Comparison of ENCODE assay signal across 14 cellular contexts in genomic region chr18:21264651-21265050, GRCh38. TPM values are rescaled to one million over a fixed set of nuclear protein-coding genes. Genes with fewer than 3 reads are reported as not detected.
DNase-seq lines count a peak whose midpoint lies in the region; ATAC-seq and TF ChIP-seq lines count a peak whose summit lies in the region.
"Had no signal": no experiment of that assay in that cellular context is flagged by ENCODE, and none has a peak within 500 bp of the region (broad histone marks: within the 10 kb centered on the region; RNA-seq: fewer than 3 reads in every experiment).

No MANE protein-coding gene starts in this region.

- H3K4me3 ChIP-seq in PC-3 (ENCODE audit: low read length) (no peak overlapping the region), fibroblast of pulmonary artery (replicated peaks; ENCODE audit: low read depth, low read length) (no peak overlapping the region), neural cell (ENCODE audit: low read length) (peak overlapping the region; percentile 22), upper lobe of left lung (no peak overlapping the region)

- CTCF ChIA-PET in PC-3 (lab: Charles Lee) = interaction anchor here (0.7 kb wide), 1 partner anchor 64 kb away, joined by 4 read pairs; no protein-coding TSS in a partner anchor

- 38 to 87% methylated on average over 2 of the region's 2 CpGs for WGBS in upper lobe of left lung, 2 donors

- H3K4me1 ChIP-seq in PC-3 (ENCODE audit: insufficient read depth, low read length) (peaks cover 15% of the 10 kb centered on the region; the same call in 1 of the 2 replicates), upper lobe of left lung (no peaks in the 10 kb centered on the region)

- H3K9me3 ChIP-seq in PC-3 (ENCODE audit: low read length) (no peaks in the 10 kb centered on the region), neural cell (ENCODE audit: low read length) (no peaks in the 10 kb centered on the region), upper lobe of left lung (no peaks in the 10 kb centered on the region)

- no peak for TF ChIP-seq EP300 in neural cell (conservative IDR thresholded peaks at IDR 0.05; ENCODE audit: poor library complexity, severe bottlenecking)
- TF ChIP-seq EP300 in upper lobe of left lung (IDR thresholded peaks at IDR 0.05) = no peak

- H3K36me3 ChIP-seq in PC-3 (ENCODE audit: low read depth, low read length) (no peaks in the 10 kb centered on the region), neural cell (ENCODE audit: insufficient read depth, low read length) (no peaks in the 10 kb centered on the region), upper lobe of left lung (no peaks in the 10 kb centered on the region)

- H3K4me2 ChIP-seq in PC-3 (ENCODE audit: low read length) (no peak overlapping the region), neural cell (ENCODE audit: low read length) (no peak overlapping the region)

- H3K27me3 ChIP-seq in PC-3 (ENCODE audit: low read length) (no peaks in the 10 kb centered on the region), neural cell (ENCODE audit: insufficient read depth, low read depth, low read length) (no peaks in the 10 kb centered on the region), upper lobe of left lung (no peaks in the 10 kb centered on the region)

- no peak for TF ChIP-seq CTCF in PC-3 (conservative IDR thresholded peaks at IDR 0.05; ENCODE audit: low read depth, low read length)
- no peak for TF ChIP-seq CTCF in fibroblast of pulmonary artery (IDR thresholded peaks at IDR 0.05; ENCODE audit: low read length, missing control alignments)
- TF ChIP-seq CTCF in neural cell (IDR thresholded peaks at IDR 0.05; ENCODE audit: poor library complexity, severe bottlenecking) = no peak
- TF ChIP-seq CTCF in upper lobe of left lung (IDR thresholded peaks at IDR 0.05) = no peak

- no peak for TF ChIP-seq RAD21 in neural cell (conservative IDR thresholded peaks at IDR 0.05)

- POLR2A ChIA-PET in PC-3 (lab: Charles Lee; ENCODE audit: unreplicated experiment) = no interaction called here

- H4K20me1 ChIP-seq in PC-3 (ENCODE audit: low read length) (no peaks in the 10 kb centered on the region), neural cell (ENCODE audit: insufficient read depth) (no peaks in the 10 kb centered on the region)

- H2AFZ ChIP-seq in PC-3 (ENCODE audit: low read length) = no peak overlapping the region
- no peak overlapping the region for H2AFZ ChIP-seq in neural cell (ENCODE audit: low read depth, low read length)

- H3K27ac ChIP-seq in PC-3 (ENCODE audit: low read length) = no peak overlapping the region
- no peak overlapping the region for H3K27ac ChIP-seq in neural cell (ENCODE audit: low read length)
- H3K27ac ChIP-seq in upper lobe of left lung = no peak overlapping the region

- no peak for TF ChIP-seq POLR2A in upper lobe of left lung (IDR thresholded peaks at IDR 0.05)

- peak; percentile 57; the same call in 1 of the 2 replicates for ATAC-seq in PC-3
- ATAC-seq in GM21381 (IDR thresholded peaks at IDR 0.05; ENCODE audit: unreplicated experiment) = no peak
- no peak for ATAC-seq in HG02870 (IDR thresholded peaks at IDR 0.05; ENCODE audit: unreplicated experiment)
- no peak for ATAC-seq in upper lobe of left lung (ENCODE audit: low FRiP score in 2 of 2)

- H3K9ac ChIP-seq in PC-3 (ENCODE audit: low read length) = no peak overlapping the region
- H3K9ac ChIP-seq in neural cell (ENCODE audit: low read length) = no peak overlapping the region

- intact Hi-C loops in PC-3 (cut with micrococcal nuclease) = no loop called here

- H3K9me2 ChIP-seq in PC-3 (replicated peaks; ENCODE audit: low read length) (no peaks in the 10 kb centered on the region), neural cell (ENCODE audit: insufficient read depth, low read length) (no peaks in the 10 kb centered on the region)

- BruUV-seq in PC-3 (replicated peaks; lab: Mats Ljungman, UMichigan) = no TSS peak

- H3K79me2 ChIP-seq in PC-3 (ENCODE audit: low read length) (peaks cover 8% of the 10 kb centered on the region; the same call in 1 of the 2 replicates), neural cell (replicated peaks; ENCODE audit: insufficient read depth, low read length) (peaks cover 18% of the 10 kb centered on the region)

- DNase-seq in ELF-1 (ENCODE audit: low read depth, low spot score) (peak; percentile 71), PC-3 (peak; percentile 38), fibroblast of pulmonary artery (ENCODE audit: low read depth) (peak; percentile 47), HPDE6-E6E7 (ENCODE audit: extremely low spot score) (no peak), upper lobe of left lung (no peak)
- DNase-seq: activated CD4-positive, alpha-beta T cell treated with anti-CD3 and anti-CD28 coated beads, Interleukin-2, amount 50 U/mL, for 4 hours; C1 segment of cervical spinal cord; naive B cell; NCI-H187; T-helper 1 cell had no signal

- H3F3A ChIP-seq in PC-3 (ENCODE audit: low read length, unreplicated experiment) (no peaks in the 10 kb centered on the region), neural cell (ENCODE audit: insufficient read depth, low read length, poor library complexity, severe bottlenecking) (no peaks in the 10 kb centered on the region)

TF ChIP-seq in neural cell, 6 proteins besides CTCF, POLR2A, EP300 and RAD21:
- TF ChIP-seq EZH2 (IDR thresholded peaks at IDR 0.05; ENCODE audit: borderline replicate concordance, insufficient read depth, low read length, poor library complexity, severe bottlenecking) (no peak), MXI1 (conservative IDR thresholded peaks at IDR 0.05; ENCODE audit: poor library complexity, severe bottlenecking) (no peak), TAF1 (IDR thresholded peaks at IDR 0.05; ENCODE audit: low read depth) (no peak), POLR2AphosphoS5 (IDR thresholded peaks at IDR 0.05) (no peak), SMC3 (conservative IDR thresholded peaks at IDR 0.05; ENCODE audit: poor library complexity) (no peak), REST (IDR thresholded peaks at IDR 0.05; ENCODE audit: borderline replicate concordance) (no peak)

RNA-seq across cellular contexts. Expression of gene GREB1L, which starts 22.6 kb away (rescaled TPM):
- total RNA-seq in PC-3 (2014; rRNA removed) = 6.3 and 10.3 TPM in 2 replicates
- 23.3 and 24.2 TPM in 2 replicates for polyA plus RNA-seq in neural cell
- 74.3 and 96.9 TPM in 2 replicates for polyA minus RNA-seq in neural cell
- 1 to 10 TPM in 1 of 6 donors, under 1 TPM in 5; under 0.01 to 2.0 (median 0.44) TPM for total RNA-seq in upper lobe of left lung
- total RNA-seq: OCI-LY7 had no signal

Comparison
In these comparisons a context has a peak if more than half of its experiments do, and no peak if none do; other contexts are left out.
1. DNase-seq: peak in ELF-1 (single experiment), PC-3 (single experiment) and fibroblast of pulmonary artery (single experiment); none in HPDE6-E6E7 (single experiment) and upper lobe of left lung (0 of 2).